In the genomic region with DNA sequence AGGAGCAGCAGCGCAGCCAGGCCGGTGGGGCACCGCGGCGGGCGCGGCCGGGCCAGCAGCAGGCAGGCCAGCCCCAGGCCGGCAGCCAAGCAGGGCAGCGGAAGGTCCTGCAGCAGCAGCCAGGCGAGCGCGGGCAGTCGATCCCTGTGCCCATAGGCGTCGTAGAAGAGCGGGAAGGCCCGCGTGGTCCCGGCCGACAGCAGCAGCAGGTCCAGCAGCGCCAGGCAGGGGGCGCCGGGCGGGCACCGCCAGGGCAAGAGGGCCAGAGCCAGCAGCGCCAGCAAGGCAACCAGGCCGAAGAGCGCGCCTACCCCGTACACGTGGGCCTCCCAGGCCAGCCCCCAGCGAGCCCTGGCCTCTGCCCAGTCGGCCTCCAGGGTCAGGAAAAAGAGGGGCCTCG, we compare ENCODE assay signal across 8 cellular contexts. TPM values are rescaled to one million over a fixed set of nuclear protein-coding genes. Genes with fewer than 3 reads are reported as not detected.
DNase-seq lines count a peak whose midpoint lies in the region; ATAC-seq and TF ChIP-seq lines count a peak whose summit lies in the region.

No MANE protein-coding gene starts in this region.

- H3K4me2 ChIP-seq in neural progenitor cell = no peak overlapping the region

- H4K20me1 ChIP-seq in neural progenitor cell (ENCODE audit: low read depth) = no peaks in the 10 kb centered on the region

- H3K4me1 Mint-ChIP-seq in WTC11 = peaks cover 6% of the 10 kb centered on the region
- H3K4me1 Mint-ChIP-seq in neural progenitor cell = peaks cover 31% of the 10 kb centered on the region

- no peak overlapping the region for H3K27ac ChIP-seq in neural progenitor cell

- POLR2A ChIA-PET in WTC11 (lab: Charles Lee) = no interaction called here

- in situ Hi-C loops in G401 (cut with HindIII; ENCODE audit: low sequenced_read_pairs) = no loop called here

- TF ChIP-seq CTCF in WTC11 (IDR thresholded peaks at IDR 0.05) (peak; percentile 63), fibroblast of mammary gland (conservative IDR thresholded peaks at IDR 0.05; ENCODE audit: control insufficient read depth, insufficient read depth, low read depth, low read length) (no peak), neural progenitor cell (IDR thresholded peaks at IDR 0.05) (peak; percentile 58)

- H3K36me3 Mint-ChIP-seq in WTC11 (no peaks in the 10 kb centered on the region), neural progenitor cell (no peaks in the 10 kb centered on the region)

- no peaks in the 10 kb centered on the region for H3K9me3 ChIP-seq in neural progenitor cell (ENCODE audit: low read depth)

- H3K27me3 Mint-ChIP-seq in WTC11 (ENCODE audit: low read depth) (peaks cover 84% of the 10 kb centered on the region), neural progenitor cell (ENCODE audit: insufficient read depth, low read depth) (peaks cover 22% of the 10 kb centered on the region)

- peaks cover 93% of the 10 kb centered on the region for H3K27me3 ChIP-seq in neural progenitor cell

- no peak overlapping the region for H3K27ac Mint-ChIP-seq in WTC11
- H3K27ac Mint-ChIP-seq in neural progenitor cell = no peak overlapping the region

- no peaks in the 10 kb centered on the region for H3K9me3 Mint-ChIP-seq in WTC11
- H3K9me3 Mint-ChIP-seq in neural progenitor cell = no peaks in the 10 kb centered on the region

- H3K79me2 ChIP-seq in neural progenitor cell (ENCODE audit: low read depth) = no peaks in the 10 kb centered on the region

- H3K9ac ChIP-seq in neural progenitor cell = no peak overlapping the region

- no peaks in the 10 kb centered on the region for H3F3A ChIP-seq in neural progenitor cell (ENCODE audit: low read depth)

- H3K4me3 Mint-ChIP-seq in WTC11 (no peak overlapping the region), neural progenitor cell (no peak overlapping the region)

- H2AFZ ChIP-seq in neural progenitor cell (replicated peaks) = no peak overlapping the region

- H3K4me3 ChIP-seq in fibroblast of mammary gland (ENCODE audit: control insufficient read depth, low read depth, low read length) (no peak overlapping the region), neural progenitor cell (no peak overlapping the region)

- H3K36me3 ChIP-seq in neural progenitor cell = no peaks in the 10 kb centered on the region

- DNase-seq in G401 (ENCODE audit: low spot score) (peak; percentile 35), WTC11 (ENCODE audit: low spot score) (peak; percentile 88), fibroblast of mammary gland (ENCODE audit: low read depth) (peak; percentile 19), neural progenitor cell (ENCODE audit: low spot score) (peak; percentile 81)

- peak; percentile 82 for ATAC-seq in WTC11
- ATAC-seq in GM18907 (IDR thresholded peaks at IDR 0.05; ENCODE audit: unreplicated experiment) = no peak
- ATAC-seq in GM21381 (IDR thresholded peaks at IDR 0.05; ENCODE audit: unreplicated experiment) = no peak
- no peak for ATAC-seq in HG02678 (IDR thresholded peaks at IDR 0.05; ENCODE audit: unreplicated experiment)
- ATAC-seq in GM21717 (IDR thresholded peaks at IDR 0.05; ENCODE audit: unreplicated experiment) = no peak

- peaks cover 5% of the 10 kb centered on the region for H3K4me1 ChIP-seq in neural progenitor cell

- CTCF ChIA-PET in WTC11 (lab: Charles Lee) = interaction anchor here (0.9 to 5.5 kb wide), 7 partner anchors 29 to 143 kb away, joined by 3 to 125 read pairs (median 9); no protein-coding TSS in a partner anchor

TF ChIP-seq in WTC11, 78 proteins besides CTCF, POLR2A, EP300 and RAD21 (continues in another document):
- TF ChIP-seq NFE2L1 (CRISPR knock-in tag; IDR thresholded peaks at IDR 0.05) (peak; percentile 98), ZNF138 (CRISPR knock-in tag; conservative IDR thresholded peaks at IDR 0.05) (peak; percentile 96), CREB1 (CRISPR knock-in tag; IDR thresholded peaks at IDR 0.05) (peak; percentile 95), KAT7 (CRISPR knock-in tag; IDR thresholded peaks at IDR 0.05; ENCODE audit: borderline replicate concordance) (no peak), NR2C2 (CRISPR knock-in tag; IDR thresholded peaks at IDR 0.05) (peak; percentile 78), ZBTB21 (CRISPR knock-in tag; IDR thresholded peaks at IDR 0.05; ENCODE audit: borderline replicate concordance) (peak; percentile 93), ZNF396 (CRISPR knock-in tag; IDR thresholded peaks at IDR 0.05; ENCODE audit: borderline replicate concordance) (no peak), ZNF317 (CRISPR knock-in tag; IDR thresholded peaks at IDR 0.05; ENCODE audit: borderline replicate concordance, low read depth) (peak; percentile 68; the same call in 1 of the 2 replicates), RELA (CRISPR knock-in tag; IDR thresholded peaks at IDR 0.05; ENCODE audit: borderline replicate concordance) (peak; percentile 95), TEAD1 (CRISPR knock-in tag; IDR thresholded peaks at IDR 0.05) (peak; percentile 95), GABPB1 (CRISPR knock-in tag; IDR thresholded peaks at IDR 0.05) (no peak)
- TF ChIP-seq, protein P1, sequence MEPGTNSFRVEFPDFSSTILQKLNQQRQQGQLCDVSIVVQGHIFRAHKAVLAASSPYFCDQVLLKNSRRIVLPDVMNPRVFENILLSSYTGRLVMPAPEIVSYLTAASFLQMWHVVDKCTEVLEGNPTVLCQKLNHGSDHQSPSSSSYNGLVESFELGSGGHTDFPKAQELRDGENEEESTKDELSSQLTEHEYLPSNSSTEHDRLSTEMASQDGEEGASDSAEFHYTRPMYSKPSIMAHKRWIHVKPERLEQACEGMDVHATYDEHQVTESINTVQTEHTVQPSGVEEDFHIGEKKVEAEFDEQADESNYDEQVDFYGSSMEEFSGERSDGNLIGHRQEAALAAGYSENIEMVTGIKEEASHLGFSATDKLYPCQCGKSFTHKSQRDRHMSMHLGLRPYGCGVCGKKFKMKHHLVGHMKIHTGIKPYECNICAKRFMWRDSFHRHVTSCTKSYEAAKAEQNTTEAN (CRISPR knock-in tag; IDR thresholded peaks at IDR 0.05) = peak; percentile 90
- TF ChIP-seq, protein P2, sequence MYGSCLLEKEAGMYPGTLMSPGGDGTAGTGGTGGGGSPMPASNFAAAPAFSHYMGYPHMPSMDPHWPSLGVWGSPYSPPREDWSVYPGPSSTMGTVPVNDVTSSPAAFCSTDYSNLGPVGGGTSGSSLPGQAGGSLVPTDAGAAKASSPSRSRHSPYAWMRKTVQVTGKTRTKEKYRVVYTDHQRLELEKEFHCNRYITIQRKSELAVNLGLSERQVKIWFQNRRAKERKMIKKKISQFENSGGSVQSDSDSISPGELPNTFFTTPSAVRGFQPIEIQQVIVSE (CRISPR knock-in tag; IDR thresholded peaks at IDR 0.05; ENCODE audit: borderline replicate concordance) = no peak
- TF ChIP-seq, protein P3, sequence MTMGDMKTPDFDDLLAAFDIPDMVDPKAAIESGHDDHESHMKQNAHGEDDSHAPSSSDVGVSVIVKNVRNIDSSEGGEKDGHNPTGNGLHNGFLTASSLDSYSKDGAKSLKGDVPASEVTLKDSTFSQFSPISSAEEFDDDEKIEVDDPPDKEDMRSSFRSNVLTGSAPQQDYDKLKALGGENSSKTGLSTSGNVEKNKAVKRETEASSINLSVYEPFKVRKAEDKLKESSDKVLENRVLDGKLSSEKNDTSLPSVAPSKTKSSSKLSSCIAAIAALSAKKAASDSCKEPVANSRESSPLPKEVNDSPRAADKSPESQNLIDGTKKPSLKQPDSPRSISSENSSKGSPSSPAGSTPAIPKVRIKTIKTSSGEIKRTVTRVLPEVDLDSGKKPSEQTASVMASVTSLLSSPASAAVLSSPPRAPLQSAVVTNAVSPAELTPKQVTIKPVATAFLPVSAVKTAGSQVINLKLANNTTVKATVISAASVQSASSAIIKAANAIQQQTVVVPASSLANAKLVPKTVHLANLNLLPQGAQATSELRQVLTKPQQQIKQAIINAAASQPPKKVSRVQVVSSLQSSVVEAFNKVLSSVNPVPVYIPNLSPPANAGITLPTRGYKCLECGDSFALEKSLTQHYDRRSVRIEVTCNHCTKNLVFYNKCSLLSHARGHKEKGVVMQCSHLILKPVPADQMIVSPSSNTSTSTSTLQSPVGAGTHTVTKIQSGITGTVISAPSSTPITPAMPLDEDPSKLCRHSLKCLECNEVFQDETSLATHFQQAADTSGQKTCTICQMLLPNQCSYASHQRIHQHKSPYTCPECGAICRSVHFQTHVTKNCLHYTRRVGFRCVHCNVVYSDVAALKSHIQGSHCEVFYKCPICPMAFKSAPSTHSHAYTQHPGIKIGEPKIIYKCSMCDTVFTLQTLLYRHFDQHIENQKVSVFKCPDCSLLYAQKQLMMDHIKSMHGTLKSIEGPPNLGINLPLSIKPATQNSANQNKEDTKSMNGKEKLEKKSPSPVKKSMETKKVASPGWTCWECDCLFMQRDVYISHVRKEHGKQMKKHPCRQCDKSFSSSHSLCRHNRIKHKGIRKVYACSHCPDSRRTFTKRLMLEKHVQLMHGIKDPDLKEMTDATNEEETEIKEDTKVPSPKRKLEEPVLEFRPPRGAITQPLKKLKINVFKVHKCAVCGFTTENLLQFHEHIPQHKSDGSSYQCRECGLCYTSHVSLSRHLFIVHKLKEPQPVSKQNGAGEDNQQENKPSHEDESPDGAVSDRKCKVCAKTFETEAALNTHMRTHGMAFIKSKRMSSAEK (CRISPR knock-in tag; IDR thresholded peaks at IDR 0.05; ENCODE audit: borderline replicate concordance) = no peak

RNA-seq across cellular contexts. Expression of a gene that starts 8.4 kb away (rescaled TPM):
- total RNA-seq in G401 (2014; rRNA removed; shearing (Covaris generic)) = 20.6 and 58.3 TPM in 2 replicates
- total RNA-seq in WTC11 (2021) (51.5 to 66.1 TPM (median 56.2 TPM) in 3 replicates), neural progenitor cell (ENCODE audit: low replicate concordance) (33.4 and 33.5 TPM in 2 replicates)

RNA-seq across cellular contexts. Expression of a gene that starts 9.4 kb away (rescaled TPM):
- total RNA-seq in G401 (2014; rRNA removed; shearing (Covaris generic)) = 0.78 TPM in 1 of 2 replicates, not detected in the other
- total RNA-seq in WTC11 (2021) (0.92 to 1.5 TPM (median 1.2 TPM) in 3 replicates), neural progenitor cell (ENCODE audit: low replicate concordance) (0.68 TPM in 1 of 2 replicates, not detected in the other)

RNA-seq across cellular contexts. Expression of a gene that starts 57.6 kb away (rescaled TPM):
- 58.5 and 67.9 TPM in 2 replicates for total RNA-seq in G401 (2014; rRNA removed; shearing (Covaris generic))
- total RNA-seq in WTC11 (2021) (42.8 to 54.2 TPM (median 44.1 TPM) in 3 replicates), neural progenitor cell (ENCODE audit: low replicate concordance) (17.0 and 30.8 TPM in 2 replicates)

Comparison
In these comparisons a context has a peak if more than half of its experiments do, and no peak if none do; other contexts are left out.
1. DNase-seq: peak in every context shown above with its lines; median percentile 88 in WTC11; 81 in neural progenitor cell; 35 in G401; 19 in fibroblast of mammary gland.